In genomic region chr1:17149771-17150170, GRCh38 we compare ENCODE assay signal across 16 cellular contexts. TPM values are rescaled to one million over a fixed set of nuclear protein-coding genes. Genes with fewer than 3 reads are reported as not detected.
"Had no signal": no experiment of that assay in that cellular context is flagged by ENCODE, and none has a peak within 500 bp of the region (broad histone marks: within the 10 kb centered on the region; RNA-seq: fewer than 3 reads in every experiment).

No MANE protein-coding gene starts in this region.

- H3K36me3 ChIP-seq: colonic mucosa, pancreas, sigmoid colon, stomach, thoracic aorta, transverse colon had no signal

- H3K4me1 ChIP-seq: colonic mucosa, pancreas, sigmoid colon, transverse colon had no signal

- H3K4me2 ChIP-seq: hepatocyte had no signal

- H3K79me2 ChIP-seq: hepatocyte had no signal

- ATAC-seq: pancreas had no signal

- H3K4me3 ChIP-seq: colonic mucosa, hepatocyte, pancreas, sigmoid colon, skin epidermis, stomach, thoracic aorta, transverse colon had no signal

- H3K27me3 ChIP-seq: colonic mucosa, hepatocyte had no signal

- H2AFZ ChIP-seq: hepatocyte had no signal

- DNase-seq: colonic mucosa; foreskin melanocyte; head of caudate nucleus; mesendoderm; naive B cell; occipital lobe; pancreas; sigmoid colon; stimulated activated naive CD4-positive, alpha-beta T cell; stomach; transverse colon had no signal

- FAIRE-seq: pancreas had no signal

- H3K27ac ChIP-seq: colonic mucosa, hepatocyte, pancreas, sigmoid colon, stomach, thoracic aorta, transverse colon had no signal

- H3K9me3 ChIP-seq: colonic mucosa, pancreas had no signal

RNA-seq across cellular contexts. Expression of gene PADI1, which starts 55.2 kb away (rescaled TPM):
- total RNA-seq: hepatocyte, occipital lobe, pancreas, progenitor cell of endocrine pancreas, sigmoid colon had no signal
- polyA plus RNA-seq: hepatocyte, liver had no signal
